ENCODE assay signal across 1 cellular context in the genomic region with DNA sequence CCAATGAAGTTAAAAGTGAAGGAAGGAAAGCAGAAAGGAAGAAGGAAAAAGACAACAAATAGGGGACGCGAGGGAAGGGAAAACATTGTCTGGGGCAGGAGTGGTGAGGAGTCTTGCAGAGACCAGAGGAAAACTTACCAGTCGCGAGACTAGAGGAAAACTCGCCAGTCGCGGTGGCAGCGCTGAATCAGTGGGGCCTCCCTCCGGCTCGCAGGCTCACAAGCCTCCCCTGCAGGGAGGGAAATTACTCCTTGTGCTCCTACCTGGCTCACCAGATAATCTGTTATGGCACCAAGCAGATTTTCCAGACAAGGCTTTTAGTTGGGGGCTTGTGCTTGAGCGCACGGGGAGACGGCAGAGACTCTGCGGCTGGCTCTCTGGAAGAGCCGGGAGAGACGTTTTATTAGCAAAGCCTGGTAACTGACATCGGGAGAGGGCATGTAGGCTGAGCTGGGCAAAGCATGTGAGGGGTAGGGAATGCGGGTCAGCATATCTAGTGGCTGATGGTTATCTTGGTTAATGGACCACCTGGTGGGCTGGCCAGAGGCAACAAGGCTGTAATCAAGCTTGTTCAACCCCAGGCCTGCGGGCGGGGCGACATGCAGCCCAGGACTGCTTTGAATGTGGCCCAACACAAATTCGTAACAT.
TF ChIP-seq lines count a peak whose summit lies in the region.

No MANE protein-coding gene starts in this region.

TF ChIP-seq in WTC11, 78 proteins besides CTCF, POLR2A, EP300 and RAD21 (continued from another document):
- TF ChIP-seq, protein P1, sequence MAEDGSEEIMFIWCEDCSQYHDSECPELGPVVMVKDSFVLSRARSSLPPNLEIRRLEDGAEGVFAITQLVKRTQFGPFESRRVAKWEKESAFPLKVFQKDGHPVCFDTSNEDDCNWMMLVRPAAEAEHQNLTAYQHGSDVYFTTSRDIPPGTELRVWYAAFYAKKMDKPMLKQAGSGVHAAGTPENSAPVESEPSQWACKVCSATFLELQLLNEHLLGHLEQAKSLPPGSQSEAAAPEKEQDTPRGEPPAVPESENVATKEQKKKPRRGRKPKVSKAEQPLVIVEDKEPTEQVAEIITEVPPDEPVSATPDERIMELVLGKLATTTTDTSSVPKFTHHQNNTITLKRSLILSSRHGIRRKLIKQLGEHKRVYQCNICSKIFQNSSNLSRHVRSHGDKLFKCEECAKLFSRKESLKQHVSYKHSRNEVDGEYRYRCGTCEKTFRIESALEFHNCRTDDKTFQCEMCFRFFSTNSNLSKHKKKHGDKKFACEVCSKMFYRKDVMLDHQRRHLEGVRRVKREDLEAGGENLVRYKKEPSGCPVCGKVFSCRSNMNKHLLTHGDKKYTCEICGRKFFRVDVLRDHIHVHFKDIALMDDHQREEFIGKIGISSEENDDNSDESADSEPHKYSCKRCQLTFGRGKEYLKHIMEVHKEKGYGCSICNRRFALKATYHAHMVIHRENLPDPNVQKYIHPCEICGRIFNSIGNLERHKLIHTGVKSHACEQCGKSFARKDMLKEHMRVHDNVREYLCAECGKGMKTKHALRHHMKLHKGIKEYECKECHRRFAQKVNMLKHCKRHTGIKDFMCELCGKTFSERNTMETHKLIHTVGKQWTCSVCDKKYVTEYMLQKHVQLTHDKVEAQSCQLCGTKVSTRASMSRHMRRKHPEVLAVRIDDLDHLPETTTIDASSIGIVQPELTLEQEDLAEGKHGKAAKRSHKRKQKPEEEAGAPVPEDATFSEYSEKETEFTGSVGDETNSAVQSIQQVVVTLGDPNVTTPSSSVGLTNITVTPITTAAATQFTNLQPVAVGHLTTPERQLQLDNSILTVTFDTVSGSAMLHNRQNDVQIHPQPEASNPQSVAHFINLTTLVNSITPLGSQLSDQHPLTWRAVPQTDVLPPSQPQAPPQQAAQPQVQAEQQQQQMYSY (CRISPR knock-in tag; IDR thresholded peaks at IDR 0.05) = no peak
- TF ChIP-seq NR1H2 (CRISPR knock-in tag; IDR thresholded peaks at IDR 0.05) = no peak
- TF ChIP-seq, protein P2, sequence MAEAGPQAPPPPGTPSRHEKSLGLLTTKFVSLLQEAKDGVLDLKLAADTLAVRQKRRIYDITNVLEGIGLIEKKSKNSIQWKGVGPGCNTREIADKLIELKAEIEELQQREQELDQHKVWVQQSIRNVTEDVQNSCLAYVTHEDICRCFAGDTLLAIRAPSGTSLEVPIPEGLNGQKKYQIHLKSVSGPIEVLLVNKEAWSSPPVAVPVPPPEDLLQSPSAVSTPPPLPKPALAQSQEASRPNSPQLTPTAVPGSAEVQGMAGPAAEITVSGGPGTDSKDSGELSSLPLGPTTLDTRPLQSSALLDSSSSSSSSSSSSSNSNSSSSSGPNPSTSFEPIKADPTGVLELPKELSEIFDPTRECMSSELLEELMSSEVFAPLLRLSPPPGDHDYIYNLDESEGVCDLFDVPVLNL (CRISPR knock-in tag; IDR thresholded peaks at IDR 0.05; ENCODE audit: borderline replicate concordance, low read depth) = no peak
- TF ChIP-seq, protein P3, sequence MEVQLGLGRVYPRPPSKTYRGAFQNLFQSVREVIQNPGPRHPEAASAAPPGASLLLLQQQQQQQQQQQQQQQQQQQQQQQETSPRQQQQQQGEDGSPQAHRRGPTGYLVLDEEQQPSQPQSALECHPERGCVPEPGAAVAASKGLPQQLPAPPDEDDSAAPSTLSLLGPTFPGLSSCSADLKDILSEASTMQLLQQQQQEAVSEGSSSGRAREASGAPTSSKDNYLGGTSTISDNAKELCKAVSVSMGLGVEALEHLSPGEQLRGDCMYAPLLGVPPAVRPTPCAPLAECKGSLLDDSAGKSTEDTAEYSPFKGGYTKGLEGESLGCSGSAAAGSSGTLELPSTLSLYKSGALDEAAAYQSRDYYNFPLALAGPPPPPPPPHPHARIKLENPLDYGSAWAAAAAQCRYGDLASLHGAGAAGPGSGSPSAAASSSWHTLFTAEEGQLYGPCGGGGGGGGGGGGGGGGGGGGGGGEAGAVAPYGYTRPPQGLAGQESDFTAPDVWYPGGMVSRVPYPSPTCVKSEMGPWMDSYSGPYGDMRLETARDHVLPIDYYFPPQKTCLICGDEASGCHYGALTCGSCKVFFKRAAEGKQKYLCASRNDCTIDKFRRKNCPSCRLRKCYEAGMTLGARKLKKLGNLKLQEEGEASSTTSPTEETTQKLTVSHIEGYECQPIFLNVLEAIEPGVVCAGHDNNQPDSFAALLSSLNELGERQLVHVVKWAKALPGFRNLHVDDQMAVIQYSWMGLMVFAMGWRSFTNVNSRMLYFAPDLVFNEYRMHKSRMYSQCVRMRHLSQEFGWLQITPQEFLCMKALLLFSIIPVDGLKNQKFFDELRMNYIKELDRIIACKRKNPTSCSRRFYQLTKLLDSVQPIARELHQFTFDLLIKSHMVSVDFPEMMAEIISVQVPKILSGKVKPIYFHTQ (CRISPR knock-in tag; IDR thresholded peaks at IDR 0.05) = no peak
- TF ChIP-seq CREM (CRISPR knock-in tag; IDR thresholded peaks at IDR 0.05) = no peak
